In genomic region chr22:46195487-46196165, GRCh38 we compare ENCODE assay signal across 1 cellular context.
TF ChIP-seq lines count a peak whose summit lies in the region.

No MANE protein-coding gene starts in this region.

TF ChIP-seq in GM23338, 12 proteins besides CTCF, POLR2A, EP300 and RAD21:
- no peak for TF ChIP-seq POLR2AphosphoS5 (IDR thresholded peaks at IDR 0.05; ENCODE audit: low read depth)
- TF ChIP-seq ZNF462 (CRISPR knock-in tag; IDR thresholded peaks at IDR 0.05), result no peak
- TF ChIP-seq REST (IDR thresholded peaks at IDR 0.05; ENCODE audit: unreplicated experiment), result no peak
- TF ChIP-seq ETS1 (IDR thresholded peaks at IDR 0.05), result no peak
- no peak for TF ChIP-seq STAT1 (IDR thresholded peaks at IDR 0.05; ENCODE audit: unreplicated experiment)
- TF ChIP-seq ZNF331 (CRISPR knock-in tag; IDR thresholded peaks at IDR 0.05; ENCODE audit: low read depth), result no peak
